ENCODE assay signal across 11 cellular contexts in the genomic region with DNA sequence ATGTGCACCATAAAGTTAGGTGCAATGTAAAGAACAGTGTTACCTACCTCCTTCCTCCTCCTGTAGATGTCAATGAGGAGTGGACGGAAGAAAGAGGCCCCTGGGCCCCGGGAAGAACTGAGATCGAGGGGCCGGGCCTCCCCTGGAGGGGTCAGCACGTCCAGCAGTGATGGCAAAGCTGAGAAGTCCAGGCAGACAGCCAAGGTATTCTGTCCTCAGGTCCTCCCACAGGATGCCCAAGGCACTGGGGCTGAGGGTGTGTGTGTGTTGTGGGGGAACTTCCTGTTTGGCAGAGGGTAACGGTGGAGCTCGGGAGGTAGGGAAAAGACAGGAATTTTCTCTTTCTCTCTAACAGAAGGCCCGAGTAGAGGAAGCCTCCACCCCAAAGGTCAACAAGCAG. TPM values are rescaled to one million over a fixed set of nuclear protein-coding genes. Genes with fewer than 3 reads are reported as not detected.
DNase-seq lines count a peak whose midpoint lies in the region; ATAC-seq and TF ChIP-seq lines count a peak whose summit lies in the region.
"Had no signal": no experiment of that assay in that cellular context is flagged by ENCODE, and none has a peak within 500 bp of the region (broad histone marks: within the 10 kb centered on the region; RNA-seq: fewer than 3 reads in every experiment).

No MANE protein-coding gene starts in this region.

- peak overlapping the region; percentile 26; the same call in 1 of the 2 replicates for H3K27ac ChIP-seq in BLaER1
- H3K27ac ChIP-seq in RWPE2 (ENCODE audit: poor library complexity, severe bottlenecking) = peak overlapping the region; percentile 38

- H3K4me3 ChIP-seq in BLaER1 = no peak overlapping the region
- no peak overlapping the region for H3K4me3 ChIP-seq in RWPE2 (ENCODE audit: severe bottlenecking)

- H4K20me1 ChIP-seq in BLaER1 = peaks cover 61% of the 10 kb centered on the region

- ATAC-seq in RWPE2 (ENCODE audit: low read depth) = no peak
- no peak for ATAC-seq in GM18868 (IDR thresholded peaks at IDR 0.05; ENCODE audit: unreplicated experiment)
- ATAC-seq in HG02642 (IDR thresholded peaks at IDR 0.05; ENCODE audit: poor library complexity, unreplicated experiment) = no peak

- H3K4me2 ChIP-seq in BLaER1 = peak overlapping the region; percentile 32

- H3K27ac Mint-ChIP-seq in endothelial cell (ENCODE audit: unreplicated experiment) (peak overlapping the region; percentile 93), neural crest cell (ENCODE audit: unreplicated experiment) (peak overlapping the region; percentile 4)

- H3K9ac ChIP-seq in BLaER1 = peak overlapping the region; percentile 55; the same call in 1 of the 2 replicates

- H3K36me3 ChIP-seq in BLaER1 (peaks cover 51% of the 10 kb centered on the region), RWPE2 (ENCODE audit: low read depth) (peaks cover 45% of the 10 kb centered on the region)

- no peaks in the 10 kb centered on the region for H3K27me3 ChIP-seq in BLaER1
- no peaks in the 10 kb centered on the region for H3K27me3 ChIP-seq in RWPE2 (ENCODE audit: insufficient read depth, poor library complexity, severe bottlenecking)

- H3K4me1 Mint-ChIP-seq in endothelial cell (ENCODE audit: unreplicated experiment) (peaks cover 61% of the 10 kb centered on the region), neural crest cell (peaks cover 48% of the 10 kb centered on the region)

- H3K9me3 Mint-ChIP-seq in endothelial cell (ENCODE audit: unreplicated experiment) (no peaks in the 10 kb centered on the region), neural crest cell (no peaks in the 10 kb centered on the region)

- DNase-seq in RWPE2 (ENCODE audit: low spot score) (no peak), endothelial cell (ENCODE audit: low spot score) (no peak), neural crest cell (ENCODE audit: low read depth, low spot score) (no peak), NCI-H1105 treated with DMSO at 0.1 percent for 48 hours (lab: John Stamatoyannopoulos, UW) (no peak)
- DNase-seq in stimulated activated CD4-positive, alpha-beta T cell treated with anti-CD3 and anti-CD28 coated beads, Interleukin-12 subunit alpha, Interleukin-12 subunit beta, amount 100 ng/mL, for 4 hours = no peak
- DNase-seq: NCI-H1436 treated with DMSO at 0.1 percent for 48 hours had no signal

- peak overlapping the region; percentile 71 for H3K4me3 Mint-ChIP-seq in endothelial cell (ENCODE audit: unreplicated experiment)
- H3K4me3 Mint-ChIP-seq in neural crest cell = peak overlapping the region; percentile 50

- H3K9me3 ChIP-seq in BLaER1 (no peaks in the 10 kb centered on the region), RWPE2 (ENCODE audit: severe bottlenecking) (no peaks in the 10 kb centered on the region)

- H3K27me3 Mint-ChIP-seq in endothelial cell (ENCODE audit: unreplicated experiment) = peaks cover 25% of the 10 kb centered on the region
- peaks cover 8% of the 10 kb centered on the region for H3K27me3 Mint-ChIP-seq in neural crest cell (ENCODE audit: low read depth)

- H3K36me3 Mint-ChIP-seq in endothelial cell (ENCODE audit: low read depth, unreplicated experiment) (peaks cover 42% of the 10 kb centered on the region), neural crest cell (ENCODE audit: low read depth) (peaks cover 14% of the 10 kb centered on the region)

- TF ChIP-seq CTCF in RWPE2 (IDR thresholded peaks at IDR 0.05; ENCODE audit: poor library complexity, severe bottlenecking) (no peak), endothelial cell (IDR thresholded peaks at IDR 0.05; ENCODE audit: unreplicated experiment) (no peak), neural crest cell (conservative IDR thresholded peaks at IDR 0.05) (no peak)

- H3K4me1 ChIP-seq in BLaER1 = peaks cover 88% of the 10 kb centered on the region
- H3K4me1 ChIP-seq in RWPE2 (ENCODE audit: insufficient read depth, poor library complexity, severe bottlenecking) = peaks cover 10% of the 10 kb centered on the region

RNA-seq across cellular contexts. Expression of a gene that starts 6.4 kb away (rescaled TPM):
- total RNA-seq in endothelial cell (ENCODE audit: unreplicated experiment) (144 TPM), neural crest cell (118 and 122 TPM in 2 replicates)

RNA-seq across cellular contexts. Expression of a gene that starts 9.5 kb away (rescaled TPM):
- total RNA-seq in endothelial cell (ENCODE audit: unreplicated experiment) (not detected), neural crest cell (not detected in 2 replicates)
- total RNA-seq: mesenteric fat pad; T-helper 2 cell treated with Interferon-gamma antibody and Interleukin-4, amounts not matched to agents 100 ng/mL and 5 ng/mL, for 36 hours had no signal

RNA-seq across cellular contexts. Expression of a gene that starts 9.7 kb away (rescaled TPM):
- total RNA-seq in endothelial cell (ENCODE audit: unreplicated experiment) (225 TPM), neural crest cell (293 and 298 TPM in 2 replicates)

RNA-seq across cellular contexts. Expression of a gene that starts 17.0 kb away (rescaled TPM):
- total RNA-seq in endothelial cell (ENCODE audit: unreplicated experiment) = 22.1 TPM
- 0.73 and 1.1 TPM in 2 replicates for total RNA-seq in neural crest cell

RNA-seq across cellular contexts. Expression of a gene that starts 19.7 kb away (rescaled TPM):
- 5.3 TPM for total RNA-seq in endothelial cell (ENCODE audit: unreplicated experiment)
- 67.5 and 68.4 TPM in 2 replicates for total RNA-seq in neural crest cell
